In genomic region chr14:24146978-24147760, GRCh38 we compare ENCODE assay signal across 8 cellular contexts. TPM values are rescaled to one million over a fixed set of nuclear protein-coding genes. Genes with fewer than 3 reads are reported as not detected.
DNase-seq lines count a peak whose midpoint lies in the region; ATAC-seq and TF ChIP-seq lines count a peak whose summit lies in the region.

RNF31 (plus strand) TSS chr14:24147498; CDS start chr14:24147699, 201 bp downstream.

- H3K4me2 ChIP-seq in BLaER1 = peak within 1 kb of the TSS; percentile 99

- H3K27ac ChIP-seq in BLaER1 (peak within 1 kb of the TSS; percentile 89), left lung (peak within 1 kb of the TSS; percentile 92 to 95)

- H3K9me3 ChIP-seq in BLaER1 (no peaks in the 10 kb centered on the region), left lung (no peaks in the 10 kb centered on the region)

- H3K27me3 ChIP-seq in BLaER1 (no peaks in the 10 kb centered on the region), left lung (no peaks in the 10 kb centered on the region)

- peaks cover 68% of the 10 kb centered on the region for H3K4me1 Mint-ChIP-seq in activated CD4-positive, alpha-beta T cell treated with anti-CD3 and anti-CD28 coated beads, Interleukin-2, amount 10 ng/mL, durations not matched to agents 7 days and 5 days

- peaks cover 65% of the 10 kb centered on the region for H3K36me3 ChIP-seq in BLaER1
- peaks cover 0 to 60% of the 10 kb centered on the region in 2 donors for H3K36me3 ChIP-seq in left lung

- ATAC-seq in GM19328 (IDR thresholded peaks at IDR 0.05; ENCODE audit: unreplicated experiment) (peak; percentile 81), HG03520 (IDR thresholded peaks at IDR 0.05; ENCODE audit: unreplicated experiment) (peak; percentile 81), left lung (peak; percentile 95)

- intact Hi-C loops in left lung (cut with DNase I) = no loop called here

- peaks cover 50% of the 10 kb centered on the region for H3K4me1 ChIP-seq in BLaER1
- H3K4me1 ChIP-seq in left lung = peaks cover 13 to 48% of the 10 kb centered on the region in 2 donors

- H3K27ac Mint-ChIP-seq in activated CD4-positive, alpha-beta T cell treated with anti-CD3 and anti-CD28 coated beads, Interleukin-2, amount 10 ng/mL, durations not matched to agents 7 days and 5 days = peak within 1 kb of the TSS; percentile 99

- peak within 1 kb of the TSS; percentile 100 for H3K4me3 Mint-ChIP-seq in activated CD4-positive, alpha-beta T cell treated with anti-CD3 and anti-CD28 coated beads, Interleukin-2, amount 10 ng/mL, durations not matched to agents 7 days and 5 days

- POLR2A ChIA-PET in activated CD4-positive, alpha-beta T cell treated with anti-CD3 and anti-CD28 coated beads, Interleukin-2, amount 10 ng/mL, durations not matched to agents 7 days and 5 days (lab: Charles Lee) = interaction anchor here (1.2 to 3.6 kb wide), 5 partner anchors 10 to 99 kb away, joined by 3 to 25 read pairs (median 7); partner anchors contain the start of genes DCAF11, IRF9, NRL and PSME1

- H4K20me1 ChIP-seq in BLaER1 = peaks cover 20% of the 10 kb centered on the region

- DNase-seq in NCI-H69 (lab: John Stamatoyannopoulos, UW) = peak; percentile 99
- DNase-seq in activated CD4-positive, alpha-beta T cell treated with anti-CD3 and anti-CD28 coated beads, Interleukin-2, amount 10 ng/mL, durations not matched to agents 7 days and 5 days = peak; percentile 100
- DNase-seq in dedifferentiated amniotic fluid mesenchymal stem cell (ENCODE audit: extremely low spot score) = peak; percentile 99
- peak; percentile 97 to 99 for DNase-seq in left lung
- DNase-seq in stimulated activated CD4-positive, alpha-beta T cell treated with anti-CD3 and anti-CD28 coated beads, Interleukin-2, amount 100 ng/mL, for 48 hours = peak; percentile 94 to 96

- H3K9me3 Mint-ChIP-seq in activated CD4-positive, alpha-beta T cell treated with anti-CD3 and anti-CD28 coated beads, Interleukin-2, amount 10 ng/mL, durations not matched to agents 7 days and 5 days = no peaks in the 10 kb centered on the region

- TF ChIP-seq CTCF in left lung (IDR thresholded peaks at IDR 0.05) = no peak

- H3K9ac ChIP-seq in BLaER1 = peak within 1 kb of the TSS; percentile 92

- peak within 1 kb of the TSS; percentile 100 for H3K4me3 ChIP-seq in BLaER1
- peak within 1 kb of the TSS; percentile 80 to 100 for H3K4me3 ChIP-seq in left lung

- peaks cover 78% of the 10 kb centered on the region for H3K36me3 Mint-ChIP-seq in activated CD4-positive, alpha-beta T cell treated with anti-CD3 and anti-CD28 coated beads, Interleukin-2, amount 10 ng/mL, durations not matched to agents 7 days and 5 days (ENCODE audit: low read depth)

- H3K27me3 Mint-ChIP-seq in activated CD4-positive, alpha-beta T cell treated with anti-CD3 and anti-CD28 coated beads, Interleukin-2, amount 10 ng/mL, durations not matched to agents 7 days and 5 days = no peaks in the 10 kb centered on the region

- CTCF ChIA-PET in activated CD4-positive, alpha-beta T cell treated with anti-CD3 and anti-CD28 coated beads, Interleukin-2, amount 10 ng/mL, durations not matched to agents 7 days and 5 days (lab: Charles Lee) = interaction anchor here (0.7 to 4.6 kb wide), 8 partner anchors 10 to 284 kb away, joined by 3 to 69 read pairs (median 6); partner anchors contain the start of genes IRF9, KHNYN, MDP1 and PSME1

RNA-seq across cellular contexts. Expression of gene RNF31, which starts in this region (rescaled TPM):
- total RNA-seq in activated CD4-positive, alpha-beta T cell treated with anti-CD3 and anti-CD28 coated beads, Interleukin-2, amount 10 ng/mL, durations not matched to agents 7 days and 5 days = 100 to 1,000 TPM; 147 to 160 TPM
- total RNA-seq in left lung = 10 to 100 TPM; 49.3 to 61.5 TPM

Comparison
In these comparisons a context has a peak if more than half of its experiments do, and no peak if none do; other contexts are left out.
1. Peak in every context shown above with its lines: DNase-seq, ATAC-seq, H3K4me3 ChIP-seq and H3K27ac ChIP-seq.